Comparison of ENCODE assay signal across 24 cellular contexts in the genomic region with DNA sequence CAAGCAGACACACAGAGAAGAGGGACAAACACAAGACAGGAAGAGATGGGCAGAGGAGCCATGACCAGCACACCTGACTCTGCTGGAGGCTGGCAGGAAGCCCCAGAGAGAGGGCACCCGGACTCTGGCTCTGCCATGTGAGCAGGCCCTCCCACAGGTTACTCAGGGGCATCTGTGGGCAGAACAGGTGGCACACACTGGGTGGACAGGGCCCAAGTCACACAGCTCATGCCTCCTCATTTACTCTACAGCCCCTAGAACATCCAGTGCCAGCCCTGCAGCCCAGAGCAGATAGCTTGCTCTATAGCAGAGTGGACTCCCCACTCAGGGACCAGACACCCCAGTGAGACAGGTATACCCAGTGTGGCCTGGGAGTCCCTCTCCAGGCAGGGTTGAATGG.
"Had no signal": no experiment of that assay in that cellular context is flagged by ENCODE, and none has a peak within 500 bp of the region (broad histone marks: within the 10 kb centered on the region; RNA-seq: fewer than 3 reads in every experiment).

No MANE protein-coding gene starts in this region.

- H3K4me3 Mint-ChIP-seq: activated CD4-positive, alpha-beta memory T cell treated with anti-CD3 and anti-CD28 coated beads, Interleukin-2, amount 10 ng/mL, durations not matched to agents 7 days and 5 days; activated naive CD4-positive, alpha-beta T cell treated with anti-CD3 and anti-CD28 coated beads, Interleukin-2, amount 50 U/mL, for 24 hours; type B pancreatic cell had no signal

- H3K4me1 Mint-ChIP-seq: activated CD4-positive, alpha-beta memory T cell treated with anti-CD3 and anti-CD28 coated beads, Interleukin-2, amount 10 ng/mL, durations not matched to agents 7 days and 5 days had no signal

- H3K4me1 ChIP-seq: adrenal gland, foreskin keratinocyte, lower lobe of right lung, right atrium auricular region, testis had no signal

- H3K9me3 ChIP-seq: adrenal gland, lower lobe of right lung, right atrium auricular region, testis had no signal

- H3K36me3 ChIP-seq: adrenal gland had no signal

- H3K27me3 Mint-ChIP-seq: activated CD4-positive, alpha-beta memory T cell treated with anti-CD3 and anti-CD28 coated beads, Interleukin-2, amount 10 ng/mL, durations not matched to agents 7 days and 5 days; activated naive CD4-positive, alpha-beta T cell treated with anti-CD3 and anti-CD28 coated beads, Interleukin-2, amount 50 U/mL, for 24 hours; progenitor cell of endocrine pancreas; type B pancreatic cell had no signal

- H3K27ac Mint-ChIP-seq: activated CD4-positive, alpha-beta memory T cell treated with anti-CD3 and anti-CD28 coated beads, Interleukin-2, amount 10 ng/mL, durations not matched to agents 7 days and 5 days; activated naive CD4-positive, alpha-beta T cell treated with anti-CD3 and anti-CD28 coated beads, Interleukin-2, amount 50 U/mL, for 24 hours; progenitor cell of endocrine pancreas; type B pancreatic cell had no signal

- ATAC-seq: foreskin keratinocyte, left colon, SK-N-SH treated with all-trans-retinoic acid at 6 μM for 48 hours had no signal

- DNase-seq: activated CD4-positive, alpha-beta memory T cell treated with anti-CD3 and anti-CD28 coated beads, Interleukin-2, amount 10 ng/mL, durations not matched to agents 7 days and 5 days; activated CD4-positive, alpha-beta T cell treated with anti-CD3 and anti-CD28 coated beads for 1 hour; activated effector memory CD4-positive, alpha-beta T cell treated with anti-CD3 and anti-CD28 coated beads, Interleukin-2, amount 50 U/mL, for 16 hours; activated T-cell treated with anti-CD3 and anti-CD28 coated beads, Interleukin-2, amount 50 U/mL, for 48 hours; adrenal gland; dermis blood vessel endothelial cell; effector memory CD4-positive, alpha-beta T cell; foreskin keratinocyte; hippocampal formation; islet precursor cell; left colon; lower lobe of right lung; occipital lobe; SIG-M5; stimulated activated CD4-positive, alpha-beta T cell treated with anti-CD3 and anti-CD28 coated beads, Interleukin-12 subunit alpha, Interleukin-12 subunit beta, amount 100 ng/mL, for 4 hours; stimulated activated CD4-positive, alpha-beta T cell treated with anti-CD3 and anti-CD28 coated beads, Interleukin-1b, Interleukin-23, amount 100 ng/mL, for 48 hours; T-helper 1 cell; testis; WERI-Rb-1 had no signal

- H3K4me3 ChIP-seq: adrenal gland, lower lobe of right lung, right atrium auricular region, testis had no signal

- H3K27me3 ChIP-seq: adrenal gland, foreskin keratinocyte, right atrium auricular region, testis had no signal

- H3K27ac ChIP-seq: adrenal gland, foreskin keratinocyte, lower lobe of right lung, right atrium auricular region, testis, WERI-Rb-1 had no signal

- H3K9me3 Mint-ChIP-seq: type B pancreatic cell had no signal
